ENCODE assay signal across 8 cellular contexts in genomic region chr11:75400110-75400865, GRCh38. TPM values are rescaled to one million over a fixed set of nuclear protein-coding genes. Genes with fewer than 3 reads are reported as not detected.
DNase-seq lines count a peak whose midpoint lies in the region; ATAC-seq, FAIRE-seq and TF ChIP-seq lines count a peak whose summit lies in the region.

No MANE protein-coding gene starts in this region.

- H3K36me3 ChIP-seq in A673 (ENCODE audit: insufficient read depth, low read length, poor library complexity, severe bottlenecking) = peaks cover 51% of the 10 kb centered on the region
- H3K36me3 ChIP-seq in HUES6 (ENCODE audit: control insufficient read depth, insufficient read depth, low read length) = peaks cover 56% of the 10 kb centered on the region
- H3K36me3 ChIP-seq in right atrium auricular region = peaks cover 46% of the 10 kb centered on the region
- H3K36me3 ChIP-seq in gastrocnemius medialis = peaks cover 5 to 47% of the 10 kb centered on the region in 2 donors

- ATAC-seq in gastrocnemius medialis (peak in 1 of 2 donors; percentile 20), GM21825 (IDR thresholded peaks at IDR 0.05; ENCODE audit: unreplicated experiment) (no peak)

- H3K4me3 Mint-ChIP-seq in activated naive CD8-positive, alpha-beta T cell treated with anti-CD3 and anti-CD28 coated beads for 36 hours = peak overlapping the region; percentile 94

- POLR2A ChIA-PET in A673 (lab: Charles Lee; ENCODE audit: low non-redundant PET) = interaction anchor here (0.6 kb wide), 3 partner anchors 33 to 211 kb away, joined by 3 to 15 read pairs (median 4); partner anchors contain the start of gene KLHL35

- no peak for FAIRE-seq in RCC 7860 (lab: Jason Lieb, UNC)

- peak overlapping the region; percentile 90 for H3K9ac ChIP-seq in HUES6 (ENCODE audit: low read length)

- TF ChIP-seq CTCF in A673 (conservative IDR thresholded peaks at IDR 0.05; ENCODE audit: low read depth, low read length) = no peak
- no peak for TF ChIP-seq CTCF in right atrium auricular region (IDR thresholded peaks at IDR 0.05)
- no peak for TF ChIP-seq CTCF in gastrocnemius medialis (IDR thresholded peaks at IDR 0.05 in 4 of 5, conservative IDR thresholded peaks at IDR 0.05 in 1 of 5)

- peak overlapping the region; percentile 70 for H3K4me3 ChIP-seq in A673 (ENCODE audit: low read depth, low read length, poor library complexity, severe bottlenecking)
- peak overlapping the region; percentile 87 for H3K4me3 ChIP-seq in HUES6 (ENCODE audit: low read depth, low read length)
- peak overlapping the region; percentile 74 to 76 for H3K4me3 ChIP-seq in right atrium auricular region
- H3K4me3 ChIP-seq in gastrocnemius medialis = peak overlapping the region; percentile 82 to 99 (median 87)

- intact Hi-C loops in A673 (cut with micrococcal nuclease; ENCODE audit: unreplicated experiment) (no loop called here), gastrocnemius medialis (cut with DNase I; ENCODE audit: low total_unique reads) (no loop called here)

- H3K9me3 ChIP-seq in A673 (ENCODE audit: low read depth, low read length, poor library complexity, severe bottlenecking) (no peaks in the 10 kb centered on the region), HUES6 (ENCODE audit: control insufficient read depth, insufficient read depth, low read depth, low read length) (no peaks in the 10 kb centered on the region), right atrium auricular region (no peaks in the 10 kb centered on the region), gastrocnemius medialis (no peaks in the 10 kb centered on the region)

- peaks cover 25% of the 10 kb centered on the region for H3K4me1 ChIP-seq in A673 (ENCODE audit: insufficient read depth, low read length, poor library complexity, severe bottlenecking)
- peaks cover 6% of the 10 kb centered on the region; the same call in 1 of the 2 replicates for H3K4me1 ChIP-seq in HUES6 (ENCODE audit: control insufficient read depth, insufficient read depth, low read length)
- peaks cover 0 to 31% of the 10 kb centered on the region in 2 donors for H3K4me1 ChIP-seq in right atrium auricular region
- peaks cover 32% of the 10 kb centered on the region in 2 donors for H3K4me1 ChIP-seq in gastrocnemius medialis

- CTCF ChIA-PET in A673 (lab: Charles Lee) = interaction anchor here (0.6 kb wide), 1 partner anchor 8 kb away, joined by 3 read pairs; no protein-coding TSS in a partner anchor

- H3K27ac ChIP-seq in A673 (ENCODE audit: low read depth, low read length, poor library complexity, severe bottlenecking) (peak overlapping the region; percentile 94), HUES6 (ENCODE audit: low read depth, low read length) (peak overlapping the region; percentile 97), right atrium auricular region (peak overlapping the region; percentile 92 to 95), gastrocnemius medialis (peak overlapping the region; percentile 90 to 98 (median 92))

- H3K27me3 Mint-ChIP-seq in activated naive CD8-positive, alpha-beta T cell treated with anti-CD3 and anti-CD28 coated beads for 36 hours = peaks cover 4% of the 10 kb centered on the region

- H3K4me1 Mint-ChIP-seq in activated naive CD8-positive, alpha-beta T cell treated with anti-CD3 and anti-CD28 coated beads for 36 hours = peaks cover 40% of the 10 kb centered on the region

- TF ChIP-seq POLR2A in gastrocnemius medialis (IDR thresholded peaks at IDR 0.05) = no peak

- peak overlapping the region; percentile 97 for H3K27ac Mint-ChIP-seq in activated naive CD8-positive, alpha-beta T cell treated with anti-CD3 and anti-CD28 coated beads for 36 hours

- TSS peak; percentile 61 for BruUV-seq in A673 (replicated peaks; lab: Mats Ljungman, UMichigan)

- DNase-seq in A673 (ENCODE audit: low spot score) = peak; percentile 34
- no peak for DNase-seq in activated naive CD8-positive, alpha-beta T cell treated with anti-CD3 and anti-CD28 coated beads for 36 hours
- no peak for DNase-seq in right atrium auricular region (ENCODE audit: low spot score)
- no peak for DNase-seq in gastrocnemius medialis
- DNase-seq in RCC 7860 (ENCODE audit: low spot score) = no peak
- DNase-seq in T1000 (lab: John Stamatoyannopoulos, UW) = no peak

- peaks cover 57% of the 10 kb centered on the region for H3K36me3 Mint-ChIP-seq in activated naive CD8-positive, alpha-beta T cell treated with anti-CD3 and anti-CD28 coated beads for 36 hours

- in situ Hi-C loops in gastrocnemius medialis (cut with MboI; ENCODE audit: low sequenced_read_pairs in 4 of 4) = no loop called here

- H3K27me3 ChIP-seq in A673 (replicated peaks; ENCODE audit: insufficient read depth, low read depth, low read length, poor library complexity) (no peaks in the 10 kb centered on the region), HUES6 (ENCODE audit: control insufficient read depth, insufficient read depth, low read length) (no peaks in the 10 kb centered on the region), right atrium auricular region (no peaks in the 10 kb centered on the region), gastrocnemius medialis (no peaks in the 10 kb centered on the region)

- H3K9me3 Mint-ChIP-seq in activated naive CD8-positive, alpha-beta T cell treated with anti-CD3 and anti-CD28 coated beads for 36 hours = no peaks in the 10 kb centered on the region

RNA-seq across cellular contexts. Expression of gene RPS3, which starts 1.0 kb away (rescaled TPM):
- 2,875 and 2,961 TPM in 2 replicates for total RNA-seq in A673 (2021)
- total RNA-seq in activated naive CD8-positive, alpha-beta T cell treated with anti-CD3 and anti-CD28 coated beads for 36 hours = 1,000 to 10,000 TPM; 4,132 to 4,264 TPM
- total RNA-seq in right atrium auricular region = 100 to 1,000 TPM; 391 to 983 TPM
- total RNA-seq in gastrocnemius medialis = 100 to 1,000 TPM; 572 to 979 (median 746) TPM

RNA-seq across cellular contexts. Expression of gene KLHL35, which starts 32.7 kb away (rescaled TPM):
- total RNA-seq in A673 (2021) = 0.88 and 1.1 TPM in 2 replicates
- under 1 TPM; 0.21 to 0.58 TPM for total RNA-seq in activated naive CD8-positive, alpha-beta T cell treated with anti-CD3 and anti-CD28 coated beads for 36 hours
- total RNA-seq in right atrium auricular region = 1 to 10 TPM in 1 of 2 donors, under 1 TPM in 1; 0.20 to 1.4 TPM
- 1 to 10 TPM in 2 of 4 donors, under 1 TPM in 1, not detected in 1; 0.53 to 1.8 (median 1.0) TPM for total RNA-seq in gastrocnemius medialis

RNA-seq across cellular contexts. Expression of gene ARRB1, which starts 48.8 kb away (rescaled TPM):
- total RNA-seq in A673 (2021) (37.8 and 62.0 TPM in 2 replicates), right atrium auricular region (10 to 100 TPM; 19.4 to 22.9 TPM), gastrocnemius medialis (10 to 100 TPM in 1 of 4 donors, 1 to 10 TPM in 3; 4.3 to 11.8 (median 5.4) TPM)
- total RNA-seq in activated naive CD8-positive, alpha-beta T cell treated with anti-CD3 and anti-CD28 coated beads for 36 hours = 10 to 100 TPM; 25.6 to 26.3 TPM
